22 cellular contexts compared by ENCODE assay signal in the genomic region with DNA sequence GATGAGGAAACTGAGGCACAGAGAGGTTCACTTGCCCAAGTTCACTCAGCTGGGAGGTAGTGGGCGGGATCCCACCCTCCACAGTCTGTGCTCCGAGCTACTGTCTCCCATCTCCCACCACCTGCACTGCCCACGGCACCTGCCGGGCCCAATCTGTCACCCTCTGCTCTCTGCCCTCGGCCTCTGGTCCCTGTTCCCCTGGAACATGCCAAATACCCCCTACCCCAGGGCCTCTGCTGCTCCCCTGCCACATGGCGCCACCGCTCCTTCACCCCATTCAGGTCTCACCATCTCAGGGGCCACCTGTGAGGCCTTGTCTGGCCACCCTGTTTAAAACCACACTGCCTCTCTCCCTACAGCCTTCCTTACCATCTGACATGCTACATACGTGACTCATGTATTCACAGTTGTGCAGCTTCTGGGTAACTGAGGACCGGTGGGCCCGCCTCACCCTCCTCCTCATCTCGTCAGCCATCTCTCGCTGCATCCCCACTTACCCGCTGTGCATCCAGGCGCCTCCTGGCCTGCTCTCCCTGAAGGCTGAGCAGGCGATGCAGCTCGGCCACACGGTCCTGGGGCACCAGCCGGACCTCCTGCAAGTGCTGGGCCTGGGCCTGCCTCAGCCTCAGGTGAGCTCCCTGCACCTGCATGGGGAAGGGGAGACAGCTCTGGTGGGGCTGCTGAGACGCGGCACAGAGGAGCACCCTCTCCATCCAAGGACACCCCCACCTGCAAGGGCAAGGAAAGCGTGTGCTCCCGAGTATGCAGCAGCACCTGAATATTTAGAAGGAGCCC. TPM values are rescaled to one million over a fixed set of nuclear protein-coding genes. Genes with fewer than 3 reads are reported as not detected.
DNase-seq lines count a peak whose midpoint lies in the region; ATAC-seq, FAIRE-seq and TF ChIP-seq lines count a peak whose summit lies in the region.
"Had no signal": no experiment of that assay in that cellular context is flagged by ENCODE, and none has a peak within 500 bp of the region (broad histone marks: within the 10 kb centered on the region; RNA-seq: fewer than 3 reads in every experiment).

No MANE protein-coding gene starts in this region.

- intact Hi-C loops in HepG2 (cut with micrococcal nuclease; ENCODE audit: unreplicated experiment) (no loop called here), right lobe of liver (cut with DNase I) (no loop called here), esophagus muscularis mucosa (cut with DNase I) (no loop called here)

- H3K4me3 ChIP-seq in HepG2 (replicated peaks in 1 of 3; ENCODE audit: insufficient read depth in 1 of 3, low read depth in 2 of 3, low read length in 3 of 3) (no peak overlapping the region), right lobe of liver (no peak overlapping the region), endodermal cell (ENCODE audit: low read length) (no peak overlapping the region), osteoblast (ENCODE audit: insufficient read depth, low read length) (no peak overlapping the region), esophagus muscularis mucosa (no peak overlapping the region)
- H3K4me3 ChIP-seq: A549, HAP-1, Peyer's patch had no signal

- FAIRE-seq in HepG2 (lab: Jason Lieb, UNC), result no peak
- FAIRE-seq: A549 had no signal

- H3K27ac Mint-ChIP-seq in endodermal cell, result no peak overlapping the region

- no peak for DNase-seq in HepG2 (ENCODE audit: low spot score)
- no peak for DNase-seq in right lobe of liver
- peak; percentile 36 for DNase-seq in endodermal cell
- DNase-seq in osteoblast (ENCODE audit: insufficient read length, low spot score, missing footprints), result peak; percentile 36
- no peak for DNase-seq in esophagus muscularis mucosa (ENCODE audit: extremely low spot score)
- DNase-seq in GM10266 (ENCODE audit: extremely low spot score), result no peak
- DNase-seq: BE2C, DMS79, KBM-7, NCI-H1092 treated with DMSO at 0.1 percent for 48 hours, NCI-H1436 treated with DMSO at 0.1 percent for 48 hours, NCI-H2029, NCI-H2171, NCI-H345, NCI-H524, NCI-H774 had no signal

- no peaks in the 10 kb centered on the region for H3K9me3 ChIP-seq in HepG2 (ENCODE audit: low read length)
- H3K9me3 ChIP-seq in right lobe of liver, result no peaks in the 10 kb centered on the region
- no peaks in the 10 kb centered on the region for H3K9me3 ChIP-seq in endodermal cell (ENCODE audit: control insufficient read depth, low read length)
- H3K9me3 ChIP-seq in osteoblast (ENCODE audit: low read depth, low read length), result no peaks in the 10 kb centered on the region
- no peaks in the 10 kb centered on the region for H3K9me3 ChIP-seq in esophagus muscularis mucosa
- H3K9me3 ChIP-seq: A549, BE2C, HAP-1, Peyer's patch had no signal

- H3K4me1 ChIP-seq in HepG2 (ENCODE audit: insufficient read depth, low read length) (no peaks in the 10 kb centered on the region), right lobe of liver (no peaks in the 10 kb centered on the region), endodermal cell (ENCODE audit: control insufficient read depth, insufficient read depth, low read length) (no peaks in the 10 kb centered on the region), osteoblast (ENCODE audit: insufficient read depth, low read length) (no peaks in the 10 kb centered on the region), esophagus muscularis mucosa (no peaks in the 10 kb centered on the region)
- H3K4me1 ChIP-seq: Peyer's patch had no signal

- H3K9ac ChIP-seq in HepG2 (ENCODE audit: insufficient read depth, low read depth, low read length) (no peak overlapping the region), endodermal cell (ENCODE audit: extremely low read depth, low read length, poor library complexity, severe bottlenecking) (no peak overlapping the region)

- H3K4me3 Mint-ChIP-seq in endodermal cell, result no peak overlapping the region

- POLR2A ChIA-PET in HepG2 (lab: Yijun Ruan, JAX), result interaction anchor here (0.6 kb wide), 1 partner anchor 67 kb away, joined by 3 read pairs; no protein-coding TSS in a partner anchor

- H4K20me1 ChIP-seq in HepG2 (ENCODE audit: insufficient read depth, low read length) (no peaks in the 10 kb centered on the region), osteoblast (ENCODE audit: insufficient read depth, low read length) (no peaks in the 10 kb centered on the region)

- ATAC-seq in HepG2 (peak; percentile 4; the same call in 2 of the 3 replicates), right lobe of liver (no peak), GM21723 (IDR thresholded peaks at IDR 0.05; ENCODE audit: unreplicated experiment) (no peak)
- ATAC-seq: A549, SK-N-SH treated with all-trans-retinoic acid at 6 μM for 48 hours had no signal

- no peaks in the 10 kb centered on the region for H3K27me3 ChIP-seq in HepG2 (ENCODE audit: control insufficient read depth in 1 of 2, insufficient read depth in 2 of 2, low read length in 2 of 2)
- no peaks in the 10 kb centered on the region for H3K27me3 ChIP-seq in right lobe of liver
- no peaks in the 10 kb centered on the region for H3K27me3 ChIP-seq in endodermal cell (ENCODE audit: control insufficient read depth, insufficient read depth, low read length, poor library complexity, severe bottlenecking)
- H3K27me3 ChIP-seq in osteoblast (ENCODE audit: insufficient read depth, low read length), result no peaks in the 10 kb centered on the region
- no peaks in the 10 kb centered on the region for H3K27me3 ChIP-seq in esophagus muscularis mucosa
- H3K27me3 ChIP-seq: BE2C, Peyer's patch had no signal

- TF ChIP-seq CTCF in HepG2 (CRISPR knock-in tag; IDR thresholded peaks at IDR 0.05), result no peak
- no peak for TF ChIP-seq CTCF in right lobe of liver (IDR thresholded peaks at IDR 0.05)
- TF ChIP-seq CTCF in endodermal cell (conservative IDR thresholded peaks at IDR 0.05), result no peak
- no peak for TF ChIP-seq CTCF in osteoblast (IDR thresholded peaks at IDR 0.05; ENCODE audit: extremely low read depth, low read depth, low read length)
- no peak for TF ChIP-seq CTCF in esophagus muscularis mucosa (IDR thresholded peaks at IDR 0.05)
- no peak for TF ChIP-seq CTCF in GM10266 (IDR thresholded peaks at IDR 0.05; ENCODE audit: control insufficient read depth, insufficient read depth, low read depth, missing control alignments)

- H3K36me3 ChIP-seq in HepG2 (replicated peaks in 1 of 2; ENCODE audit: control insufficient read depth in 1 of 2, insufficient read depth in 2 of 2, low read length in 2 of 2) (peaks cover 46 to 66% of the 10 kb centered on the region in 2 experiments), right lobe of liver (peaks cover 0 to 22% (median 3%) of the 10 kb centered on the region in 4 donors), endodermal cell (ENCODE audit: control insufficient read depth, insufficient read depth, low read length) (peaks cover 77% of the 10 kb centered on the region), osteoblast (ENCODE audit: insufficient read depth, low read length) (peaks cover 20% of the 10 kb centered on the region), esophagus muscularis mucosa (peaks cover 4 to 69% (median 19%) of the 10 kb centered on the region in 4 donors)
- H3K36me3 ChIP-seq: BE2C, HAP-1 had no signal

- no peak for TF ChIP-seq POLR2A in HepG2 (IDR thresholded peaks at IDR 0.05; ENCODE audit: insufficient read depth in 1 of 2, low read depth in 2 of 2, low read length in 2 of 2)
- TF ChIP-seq POLR2A in right lobe of liver (IDR thresholded peaks at IDR 0.05), result no peak
- no peak for TF ChIP-seq POLR2A in esophagus muscularis mucosa (IDR thresholded peaks at IDR 0.05; ENCODE audit: low read depth)

- TF ChIP-seq RAD21 in HepG2 (CRISPR knock-in tag; IDR thresholded peaks at IDR 0.05), result no peak

- 93% methylated on average over 22 of the region's 22 CpGs for WGBS in HepG2 (ENCODE audit: low lambda C conversion rate)
- 93% methylated on average over 14 of the region's 22 CpGs for WGBS in right lobe of liver (ENCODE audit: insufficient coverage, low coverage, low lambda C conversion rate, missing lambda C conversion rate)
- 90 to 92% methylated on average over 12 to 22 of the region's 22 CpGs for WGBS in endodermal cell (ENCODE audit: insufficient coverage in 1 of 2, insufficient read length in 1 of 2), 2 experiments
- 93% methylated on average over 22 of the region's 22 CpGs for WGBS in esophagus muscularis mucosa

- no peaks in the 10 kb centered on the region for H3K4me1 Mint-ChIP-seq in endodermal cell

- H3K36me3 Mint-ChIP-seq in endodermal cell (ENCODE audit: low read depth), result peaks cover 73% of the 10 kb centered on the region

- H3K27me3 Mint-ChIP-seq in endodermal cell (ENCODE audit: insufficient read depth), result no peaks in the 10 kb centered on the region

- H3K27ac ChIP-seq in HepG2 (ENCODE audit: extremely low read length, insufficient read depth, low read length), result no peak overlapping the region
- H3K27ac ChIP-seq in right lobe of liver, result no peak overlapping the region
- H3K27ac ChIP-seq in endodermal cell (ENCODE audit: low read depth, low read length), result no peak overlapping the region
- H3K27ac ChIP-seq in osteoblast (ENCODE audit: low read depth, low read length), result no peak overlapping the region
- no peak overlapping the region for H3K27ac ChIP-seq in esophagus muscularis mucosa (replicated peaks in 1 of 4)
- H3K27ac ChIP-seq: A549, HL-60 had no signal

- TF ChIP-seq EP300 in HepG2 (IDR thresholded peaks at IDR 0.05; ENCODE audit: low read depth in 2 of 2, low read length in 2 of 2) (no peak), HepG2 (CRISPR knock-in tag; IDR thresholded peaks at IDR 0.05; ENCODE audit: borderline replicate concordance) (no peak), esophagus muscularis mucosa (IDR thresholded peaks at IDR 0.05) (no peak)

- H2AFZ ChIP-seq in HepG2 (ENCODE audit: low read length), result no peak overlapping the region
- no peak overlapping the region for H2AFZ ChIP-seq in osteoblast (ENCODE audit: low read length)

- no peaks in the 10 kb centered on the region for H3K9me3 Mint-ChIP-seq in endodermal cell

- H3K4me2 ChIP-seq in HepG2 (ENCODE audit: low read depth, low read length) (no peak overlapping the region), osteoblast (ENCODE audit: insufficient read depth, low read length) (no peak overlapping the region)
- H3K4me2 ChIP-seq: A549 had no signal

- in situ Hi-C loops in HepG2 (cut with HindIII; ENCODE audit: extremely low pct_ligation_motif_present, low pct_unique_long_range_greater_than_20kb), result no loop called here

- no TSS peak for BruUV-seq in HepG2 (replicated peaks; lab: Mats Ljungman, UMichigan)

- CTCF ChIA-PET in HepG2 (lab: Yijun Ruan, JAX; ENCODE audit: low intra/inter-chr PET ratio, low total read pairs), result no interaction called here

- no peaks in the 10 kb centered on the region for H3K79me2 ChIP-seq in HepG2 (ENCODE audit: insufficient read depth, low read length)
- no peaks in the 10 kb centered on the region for H3K79me2 ChIP-seq in osteoblast (ENCODE audit: insufficient read depth, low read length)

RNA-seq across cellular contexts. Expression of a gene that starts 50.6 kb away (rescaled TPM):
- 59.9 and 74.6 TPM in 2 replicates for total RNA-seq in HepG2 (2016; rRNA removed; fragmentation: Illumina TruSeq; extraction: Trizol)
- total RNA-seq in HepG2 (2016; cell fraction: cytosol; rRNA removed; fragmentation: Illumina TruSeq; extraction: Trizol; ENCODE audit: low read depth), result 12.1 and 13.7 TPM in 2 replicates
- total RNA-seq in HepG2 (2016; cell fraction: insoluble cytoplasmic fraction; rRNA removed; fragmentation: Illumina TruSeq; extraction: Trizol), result 62.2 and 82.5 TPM in 2 replicates
- total RNA-seq in HepG2 (2016; cell fraction: membrane; rRNA removed; fragmentation: Illumina TruSeq; extraction: Trizol), result 27.4 and 32.8 TPM in 2 replicates
- total RNA-seq in HepG2 (2016; cell fraction: nucleus; rRNA removed; fragmentation: Illumina TruSeq; extraction: Trizol), result 30.1 and 33.0 TPM in 2 replicates
- polyA plus RNA-seq in HepG2 (2011; rRNA removed), result 10.3 and 14.6 TPM in 2 replicates
- polyA plus RNA-seq in HepG2 (2011; cell fraction: cytosol; rRNA removed), result 8.1 and 9.7 TPM in 2 replicates
- polyA plus RNA-seq in HepG2 (2011; cell fraction: nucleus; rRNA removed), result 5.7 and 6.6 TPM in 2 replicates
- polyA plus RNA-seq in HepG2 (2012), result 6.6 and 15.3 TPM in 2 replicates
- 3.4 and 3.7 TPM in 2 replicates for polyA plus RNA-seq in HepG2 (2016; cell fraction: cytosol; fragmentation: Illumina TruSeq; extraction: Trizol; ENCODE audit: low read depth)
- polyA plus RNA-seq in HepG2 (2016; cell fraction: insoluble cytoplasmic fraction; fragmentation: Illumina TruSeq; extraction: Trizol; ENCODE audit: low read depth), result 62.2 and 68.3 TPM in 2 replicates
- 11.0 and 11.7 TPM in 2 replicates for polyA plus RNA-seq in HepG2 (2016; cell fraction: membrane; fragmentation: Illumina TruSeq; extraction: Trizol; ENCODE audit: low read depth)
- 50.8 and 54.7 TPM in 2 replicates for polyA plus RNA-seq in HepG2 (2016; cell fraction: nucleus; fragmentation: Illumina TruSeq; extraction: Trizol; ENCODE audit: insufficient read depth, low read depth)
- 9.2 and 15.1 TPM in 2 replicates for polyA minus RNA-seq in HepG2 (2011; rRNA and poly(A)+ RNA removed; ENCODE audit: low replicate concordance)
- polyA minus RNA-seq in HepG2 (2011; cell fraction: cytosol; rRNA and poly(A)+ RNA removed), result 8.7 and 11.2 TPM in 2 replicates
- 8.8 and 9.4 TPM in 2 replicates for polyA minus RNA-seq in HepG2 (2011; cell fraction: nucleus; rRNA and poly(A)+ RNA removed)
- total RNA-seq in right lobe of liver, result 1 to 10 TPM in 2 of 6 experiments, under 1 TPM in 4; 0.37 to 3.5 (median 0.76) TPM
- 10 to 100 TPM; 40.2 to 48.6 TPM for total RNA-seq in endodermal cell
- polyA plus RNA-seq in endodermal cell (2013, experiment 1 of 2), result 26.7 TPM
- 30.4 TPM for polyA plus RNA-seq in endodermal cell (2013, experiment 2 of 2)
- 2.2 and 2.4 TPM in 2 replicates for total RNA-seq in osteoblast
- under 1 TPM; 0.33 to 0.63 (median 0.47) TPM for total RNA-seq in esophagus muscularis mucosa

Comparison
In these comparisons a context has a peak if more than half of its experiments do, and no peak if none do; other contexts are left out.
1. DNase-seq: peak in endodermal cell (single experiment) and osteoblast (single experiment); none in HepG2 (single experiment), right lobe of liver (0 of 3), esophagus muscularis mucosa (single experiment) and GM10266 (single experiment).